In genomic region chr17:13986855-13987254, GRCh38 we compare ENCODE assay signal across 19 cellular contexts.
"Had no signal": no experiment of that assay in that cellular context is flagged by ENCODE, and none has a peak within 500 bp of the region (broad histone marks: within the 10 kb centered on the region; RNA-seq: fewer than 3 reads in every experiment).

No MANE protein-coding gene starts in this region.

- H3K27me3 ChIP-seq: heart left ventricle, neural progenitor cell, pancreas, suprapubic skin, thyroid gland, upper lobe of left lung, uterus had no signal

- ATAC-seq: esophagus mucosa; heart left ventricle; left lobe of liver; mucosa of descending colon; naive thymus-derived CD8-positive, alpha-beta T cell; pancreas; right cardiac atrium had no signal

- H3K27ac ChIP-seq: heart left ventricle, neural progenitor cell, pancreas, suprapubic skin, thyroid gland, upper lobe of left lung, uterus had no signal

- H3K9me3 Mint-ChIP-seq: naive thymus-derived CD8-positive, alpha-beta T cell; neural progenitor cell had no signal

- H3K27ac Mint-ChIP-seq: neural progenitor cell, progenitor cell of endocrine pancreas had no signal

- H3K4me1 ChIP-seq: heart left ventricle, neural progenitor cell, pancreas, suprapubic skin, thyroid gland, upper lobe of left lung, uterus had no signal

- DNase-seq: effector memory CD4-positive, alpha-beta T cell; heart left ventricle; hypothalamus; mucosa of descending colon; naive thymus-derived CD8-positive, alpha-beta T cell; occipital lobe; pancreas; right cardiac atrium; small intestine; stimulated activated CD4-positive, alpha-beta T cell treated with anti-CD3 and anti-CD28 coated beads, Interleukin-12 subunit alpha, Interleukin-12 subunit beta, amount 100 ng/mL, for 4 hours; stimulated activated naive CD4-positive, alpha-beta T cell; thyroid gland; upper lobe of left lung; uterus had no signal

- H3K36me3 ChIP-seq: heart left ventricle, neural progenitor cell, pancreas, suprapubic skin, thyroid gland, upper lobe of left lung, uterus had no signal

- H3K4me1 Mint-ChIP-seq: neural progenitor cell had no signal

- H3K9me3 ChIP-seq: heart left ventricle, mucosa of descending colon, pancreas, suprapubic skin, thyroid gland, upper lobe of left lung, uterus had no signal

- H3K4me3 Mint-ChIP-seq: naive thymus-derived CD8-positive, alpha-beta T cell; neural progenitor cell had no signal

- H3K4me3 ChIP-seq: heart left ventricle, mucosa of descending colon, neural progenitor cell, pancreas, suprapubic skin, thyroid gland, upper lobe of left lung, uterus had no signal

- H3K4me2 ChIP-seq: neural progenitor cell had no signal

- H2AFZ ChIP-seq: neural progenitor cell had no signal

- H3K27me3 Mint-ChIP-seq: naive thymus-derived CD8-positive, alpha-beta T cell had no signal
